Comparison of ENCODE assay signal across 25 cellular contexts in the genomic region with DNA sequence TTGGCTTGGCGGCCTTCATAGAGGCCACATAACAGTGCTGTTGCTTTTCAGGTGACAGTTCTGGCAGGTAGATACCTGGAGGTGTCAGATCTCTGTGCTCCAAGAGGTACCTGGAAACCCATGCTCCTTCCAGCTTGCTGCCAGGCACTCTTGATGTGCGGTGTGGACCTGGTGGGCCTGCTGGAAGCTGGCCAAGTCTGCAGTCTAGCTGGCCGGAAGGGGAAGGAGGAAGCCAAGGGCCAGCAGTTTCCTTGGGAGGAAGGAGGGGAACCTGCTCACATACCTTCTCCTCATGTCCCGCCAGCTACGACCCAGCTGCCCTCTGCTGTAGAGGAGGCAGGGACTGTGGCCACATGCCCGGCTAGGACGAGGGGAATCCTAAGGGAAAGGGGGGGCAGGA.
DNase-seq lines count a peak whose midpoint lies in the region; FAIRE-seq and TF ChIP-seq lines count a peak whose summit lies in the region.
"Had no signal": no experiment of that assay in that cellular context is flagged by ENCODE, and none has a peak within 500 bp of the region (broad histone marks: within the 10 kb centered on the region; RNA-seq: fewer than 3 reads in every experiment).

No MANE protein-coding gene starts in this region.

- peaks cover 43% of the 10 kb centered on the region for H3K9me3 Mint-ChIP-seq in chondrocyte (ENCODE audit: low read depth)
- H3K9me3 Mint-ChIP-seq: CD8-positive, alpha-beta T cell had no signal

- whole genome bisulfite sequencing in small intestine, 3 donors: 61 to 69% (median 67%) methylated on average over 7 of the region's 7 CpGs

- TF ChIP-seq CTCF in chondrocyte (IDR thresholded peaks at IDR 0.05): no peak

- H3K27me3 Mint-ChIP-seq in chondrocyte (ENCODE audit: low read depth): no peaks in the 10 kb centered on the region
- H3K27me3 Mint-ChIP-seq: CD4-positive, CD25-positive, alpha-beta regulatory T cell had no signal

- H3K27ac ChIP-seq in small intestine (ENCODE audit: low read depth in 1 of 2, low read length in 1 of 2): no peak overlapping the region
- H3K27ac ChIP-seq: A549, C4-2B, GM23248 had no signal

- intact Hi-C loops in posterior vena cava (cut with DNase I): no loop called here

- no peak overlapping the region for H3K4me3 Mint-ChIP-seq in chondrocyte (ENCODE audit: unreplicated experiment)
- H3K4me3 Mint-ChIP-seq: CD4-positive, CD25-positive, alpha-beta regulatory T cell; CD8-positive, alpha-beta T cell had no signal

- peak; percentile 27 for DNase-seq in activated effector memory CD4-positive, alpha-beta T cell treated with anti-CD3 and anti-CD28 coated beads, Interleukin-2, amount 50 U/mL, for 16 hours
- no peak for DNase-seq in activated effector memory CD4-positive, alpha-beta T cell treated with Interleukin-2 at 50 U/mL for 16 hours
- DNase-seq in chondrocyte (ENCODE audit: low spot score): peak; percentile 55
- peak; percentile 54 for DNase-seq in posterior vena cava (ENCODE audit: low spot score)
- no peak for DNase-seq in NK-92 treated with Interleukin-12 subunit alpha and Interleukin-12 subunit beta, amount 100 ng/mL, for 24 hours (lab: John Stamatoyannopoulos, UW)
- DNase-seq in small intestine: no peak
- no peak for DNase-seq in UCSD-AML1 (lab: John Stamatoyannopoulos, UW; ENCODE audit: unreplicated experiment)
- DNase-seq: 8988T; ACHN; AML-193; BE2C; Caco-2; CD4-positive, CD25-positive, alpha-beta regulatory T cell; CD8-positive, alpha-beta T cell; DMS153; DND-41; GM23248; H7; HCEC 1CT had no signal

- no peak for FAIRE-seq in small intestine (lab: Jason Lieb, UNC)
- FAIRE-seq: A549, G401.6, GM12878, GM19239, H1 had no signal

- H3K4me3 ChIP-seq in small intestine (ENCODE audit: low read depth in 1 of 2, low read length in 2 of 2): no peak overlapping the region
- H3K4me3 ChIP-seq: A549, GM12878, GM23248 had no signal

- no peaks in the 10 kb centered on the region for H3K9me3 ChIP-seq in small intestine (ENCODE audit: control insufficient read depth, low read depth)
- H3K9me3 ChIP-seq: A549, BE2C, Caco-2 had no signal

- H3K4me1 ChIP-seq in small intestine (ENCODE audit: control insufficient read depth in 2 of 2, insufficient read depth in 1 of 2, low read depth in 1 of 2, low read length in 1 of 2): no peaks in the 10 kb centered on the region
- H3K4me1 ChIP-seq: A549, BE2C, Caco-2 had no signal

- H3K4me1 Mint-ChIP-seq in chondrocyte (ENCODE audit: low read depth): no peaks in the 10 kb centered on the region
- H3K4me1 Mint-ChIP-seq: CD4-positive, CD25-positive, alpha-beta regulatory T cell had no signal

- H3K36me3 ChIP-seq in small intestine (ENCODE audit: control insufficient read depth in 2 of 2, insufficient read depth in 2 of 2, low read length in 2 of 2): no peaks in the 10 kb centered on the region
- H3K36me3 ChIP-seq: BE2C had no signal

- H3K36me3 Mint-ChIP-seq in chondrocyte (ENCODE audit: low read depth): peaks cover 2% of the 10 kb centered on the region
- H3K36me3 Mint-ChIP-seq: CD4-positive, CD25-positive, alpha-beta regulatory T cell; CD8-positive, alpha-beta T cell had no signal

- no peaks in the 10 kb centered on the region for H3K27me3 ChIP-seq in small intestine (ENCODE audit: control insufficient read depth in 2 of 2, insufficient read depth in 2 of 2, low read length in 2 of 2)
- H3K27me3 ChIP-seq: BE2C had no signal

- no peak overlapping the region for H3K27ac Mint-ChIP-seq in chondrocyte (ENCODE audit: unreplicated experiment)
- H3K27ac Mint-ChIP-seq: CD4-positive, CD25-positive, alpha-beta regulatory T cell; CD8-positive, alpha-beta T cell had no signal

Comparison
In these comparisons a context has a peak if more than half of its experiments do, and no peak if none do; other contexts are left out.
1. DNase-seq: peak in activated effector memory CD4-positive, alpha-beta T cell treated with anti-CD3 and anti-CD28 coated beads, Interleukin-2, amount 50 U/mL, for 16 hours (single experiment), chondrocyte (single experiment) and posterior vena cava (single experiment); none in activated effector memory CD4-positive, alpha-beta T cell treated with Interleukin-2 at 50 U/mL for 16 hours (single experiment), NK-92 treated with Interleukin-12 subunit alpha and Interleukin-12 subunit beta, amount 100 ng/mL, for 24 hours (single experiment), small intestine (single experiment) and UCSD-AML1 (single experiment).